In the genomic region with DNA sequence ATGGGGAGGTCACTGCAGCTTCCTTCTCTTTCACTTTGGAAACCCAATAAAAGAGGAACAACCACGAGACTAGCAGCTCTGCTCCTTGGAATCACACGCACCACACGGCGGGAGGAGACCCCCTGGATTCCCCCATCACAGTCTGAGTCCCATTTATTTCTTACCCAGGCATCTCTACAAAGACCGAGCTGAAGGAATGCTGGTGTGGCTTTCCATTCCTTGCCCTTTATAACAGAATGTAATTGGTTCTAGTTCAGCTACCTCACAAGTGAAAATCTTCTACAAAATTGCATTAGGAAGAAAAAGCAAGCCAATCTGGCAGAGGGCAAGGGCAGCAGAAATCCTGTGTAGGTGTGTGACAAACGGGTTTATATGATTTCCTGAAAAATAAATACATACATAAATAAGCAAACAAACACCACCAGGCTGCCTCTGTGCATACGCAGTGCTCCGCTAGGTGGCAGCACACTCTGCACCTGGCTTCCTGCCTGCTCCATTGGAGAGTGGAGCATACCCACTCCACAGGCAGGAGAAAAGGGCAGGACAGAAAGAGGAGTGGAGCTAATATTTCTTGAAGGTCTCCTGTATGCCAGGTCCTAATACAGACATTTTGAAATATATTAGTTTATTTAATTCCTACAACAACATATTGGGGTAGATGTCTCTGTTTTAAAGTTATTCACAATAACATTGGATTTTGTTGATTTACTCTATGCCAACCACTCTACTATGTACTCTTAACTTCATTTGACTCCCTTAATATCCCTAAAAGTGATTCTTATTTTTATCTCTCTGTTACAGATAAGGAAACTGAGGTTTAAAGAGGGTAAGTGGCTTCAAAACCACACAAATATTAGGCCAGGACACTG, we compare ENCODE assay signal across 8 cellular contexts.
A peak's percentile ranks its signal among the peaks of the same experiment; 100 is the strongest.
DNase-seq lines count a peak whose midpoint lies in the region; ATAC-seq and TF ChIP-seq lines count a peak whose summit lies in the region.

No MANE protein-coding gene starts in this region.

- TF ChIP-seq POLR2A in Peyer's patch (IDR thresholded peaks at IDR 0.05) (no peak), suprapubic skin (IDR thresholded peaks at IDR 0.05) (no peak)

- no peak for TF ChIP-seq EP300 in suprapubic skin (IDR thresholded peaks at IDR 0.05)

- TF ChIP-seq RAD21 in liver (IDR thresholded peaks at IDR 0.05), result peak; percentile 56 to 77

- DNase-seq in NK-92 treated with Interleukin-12 subunit alpha and Interleukin-12 subunit beta, amount 100 ng/mL, for 24 hours (lab: John Stamatoyannopoulos, UW), result peak; percentile 25
- DNase-seq in NK-92 (lab: John Stamatoyannopoulos, UW; ENCODE audit: unreplicated experiment) (no peak), Peyer's patch (peak in 2 of 3 donors; percentile 59 to 63), caudate nucleus (lab: John Stamatoyannopoulos, UW) (peak in 46 of 61 donors; percentile 0 to 45 (median 8)), suprapubic skin (ENCODE audit: low spot score in 2 of 2) (no peak)

- H3K4me3 ChIP-seq in Peyer's patch (no peak overlapping the region), liver (ENCODE audit: low read depth in 1 of 3, low read length in 3 of 3) (peak overlapping the region in 1 of 3 donors; percentile 25), suprapubic skin (no peak overlapping the region)

- H3K4me1 ChIP-seq in Peyer's patch, result no peaks in the 10 kb centered on the region
- peaks cover 0 to 2% (median 0%) of the 10 kb centered on the region in 4 donors for H3K4me1 ChIP-seq in liver (ENCODE audit: control insufficient read depth in 4 of 4, insufficient read depth in 4 of 4, low read length in 3 of 4)
- H3K4me1 ChIP-seq in suprapubic skin, result no peaks in the 10 kb centered on the region

- no peaks in the 10 kb centered on the region for H3K36me3 ChIP-seq in Peyer's patch
- H3K36me3 ChIP-seq in liver (ENCODE audit: control insufficient read depth in 4 of 4, insufficient read depth in 3 of 4, low read depth in 1 of 4, low read length in 3 of 4), result no peaks in the 10 kb centered on the region
- H3K36me3 ChIP-seq in suprapubic skin, result no peaks in the 10 kb centered on the region

- H3K9me3 ChIP-seq in Peyer's patch (no peaks in the 10 kb centered on the region), liver (ENCODE audit: control insufficient read depth in 4 of 4, low read length in 3 of 4) (no peaks in the 10 kb centered on the region), suprapubic skin (no peaks in the 10 kb centered on the region)

- 18% methylated on average over 8 of the region's 8 CpGs for WGBS in liver
- WGBS in suprapubic skin, result 33% methylated on average over 8 of the region's 8 CpGs

- TF ChIP-seq CTCF in Peyer's patch (IDR thresholded peaks at IDR 0.05), result peak in 4 of 6 experiments; percentile 46 to 66 (median 52)
- peak; percentile 79 for TF ChIP-seq CTCF in liver (IDR thresholded peaks at IDR 0.05; ENCODE audit: low read depth, low read length, missing input control)
- peak; percentile 24 to 79 for TF ChIP-seq CTCF in suprapubic skin (IDR thresholded peaks at IDR 0.05)

- no peak overlapping the region for H3K27ac ChIP-seq in Peyer's patch
- no peak overlapping the region for H3K27ac ChIP-seq in caudate nucleus (ENCODE audit: low read depth, low read length)
- H3K27ac ChIP-seq in liver (ENCODE audit: low read depth in 1 of 2, low read length in 2 of 2), result no peak overlapping the region
- no peak overlapping the region for H3K27ac ChIP-seq in suprapubic skin

- H3K27me3 ChIP-seq in Peyer's patch, result no peaks in the 10 kb centered on the region
- no peaks in the 10 kb centered on the region for H3K27me3 ChIP-seq in liver (ENCODE audit: control insufficient read depth in 4 of 4, insufficient read depth in 4 of 4, low read length in 3 of 4)
- H3K27me3 ChIP-seq in suprapubic skin, result no peaks in the 10 kb centered on the region

- ATAC-seq in GM19468 (IDR thresholded peaks at IDR 0.05; ENCODE audit: extremely low read depth, unreplicated experiment) (peak; percentile 95), HG03442 (IDR thresholded peaks at IDR 0.05; ENCODE audit: unreplicated experiment) (peak; percentile 99)

- no peak overlapping the region for H3K9ac ChIP-seq in liver (ENCODE audit: low read depth in 1 of 2, low read length in 2 of 2)

TF ChIP-seq in liver, 16 proteins besides CTCF, POLR2A, EP300 and RAD21:
- TF ChIP-seq TAF1 (conservative IDR thresholded peaks at IDR 0.05) (no peak), FOXA2 (IDR thresholded peaks at IDR 0.05) (no peak), EGR1 (IDR thresholded peaks at IDR 0.05; ENCODE audit: low read depth in 2 of 2) (no peak), FOXA1 (IDR thresholded peaks at IDR 0.05) (no peak), SP1 (IDR thresholded peaks at IDR 0.05) (no peak), JUND (IDR thresholded peaks at IDR 0.05) (no peak), YY1 (IDR thresholded peaks at IDR 0.05) (no peak), MAX (IDR thresholded peaks at IDR 0.05) (no peak), HNF4A (conservative IDR thresholded peaks at IDR 0.05) (no peak), ATF3 (IDR thresholded peaks at IDR 0.05) (no peak), HNF4G (IDR thresholded peaks at IDR 0.05) (no peak)

Comparison
In these comparisons a context has a peak if more than half of its experiments do, and no peak if none do; other contexts are left out.
1. DNase-seq: peak in NK-92 treated with Interleukin-12 subunit alpha and Interleukin-12 subunit beta, amount 100 ng/mL, for 24 hours (single experiment), Peyer's patch (2 of 3) and caudate nucleus (46 of 61); none in NK-92 (single experiment) and suprapubic skin (0 of 2).
2. Peak in every context shown above with its lines, with median percentiles within 50 percentile points of each other: CTCF ChIP-seq.